ENCODE assay signal across 8 cellular contexts in the genomic region with DNA sequence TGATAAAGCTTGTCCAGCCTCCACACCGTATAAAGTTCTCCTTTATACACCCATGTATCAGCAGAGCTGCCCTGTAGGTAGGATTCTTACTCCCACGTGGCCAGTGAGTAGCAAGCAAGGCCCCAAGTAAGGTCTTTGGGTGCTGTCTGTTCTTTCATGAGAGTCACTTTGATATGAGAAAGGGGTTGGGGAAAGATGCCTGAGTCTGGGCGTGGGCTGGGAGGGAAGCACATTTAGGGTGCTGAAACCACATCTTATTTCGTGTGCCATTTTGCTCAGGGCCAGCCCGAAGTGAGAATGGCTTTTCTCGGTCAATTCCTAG. TPM values are rescaled to one million over a fixed set of nuclear protein-coding genes. Genes with fewer than 3 reads are reported as not detected.
DNase-seq lines count a peak whose midpoint lies in the region; ATAC-seq and TF ChIP-seq lines count a peak whose summit lies in the region.

No MANE protein-coding gene starts in this region.

- no peak for ATAC-seq in GM18520 (IDR thresholded peaks at IDR 0.05; ENCODE audit: unreplicated experiment)

- no peaks in the 10 kb centered on the region for H3K9me3 ChIP-seq in SK-N-MC (ENCODE audit: low read depth, low read length)
- H3K9me3 ChIP-seq in esophagus squamous epithelium: no peaks in the 10 kb centered on the region

- H3K27ac ChIP-seq in SK-N-MC (no peak overlapping the region), esophagus squamous epithelium (peak overlapping the region; percentile 68 to 79 (median 70))

- TF ChIP-seq CTCF in GM12864 (IDR thresholded peaks at IDR 0.05; ENCODE audit: low read depth, low read length, missing control alignments) (no peak), esophagus squamous epithelium (IDR thresholded peaks at IDR 0.05) (no peak)

- TF ChIP-seq POLR2A in esophagus squamous epithelium (IDR thresholded peaks at IDR 0.05): no peak

- peaks cover 0 to 68% (median 6%) of the 10 kb centered on the region in 4 donors for H3K27me3 ChIP-seq in esophagus squamous epithelium

- in situ Hi-C loops in G401 (cut with HindIII; ENCODE audit: low sequenced_read_pairs): no loop called here

- peaks cover 28% of the 10 kb centered on the region for H3K36me3 ChIP-seq in SK-N-MC (ENCODE audit: insufficient read depth, low read length)
- H3K36me3 ChIP-seq in esophagus squamous epithelium: peaks cover 0 to 18% (median 0%) of the 10 kb centered on the region in 3 donors

- no peak for DNase-seq in GM12864 (ENCODE audit: low read depth)
- DNase-seq in SK-N-MC (ENCODE audit: low read depth, low spot score): no peak
- DNase-seq in esophagus squamous epithelium (lab: John Stamatoyannopoulos, UW): no peak
- DNase-seq in stimulated activated CD4-positive, alpha-beta T cell treated with anti-CD3 and anti-CD28 coated beads, Interleukin-12 subunit alpha, Interleukin-12 subunit beta, amount 100 ng/mL, for 4 hours: peak; percentile 34
- DNase-seq in NCI-H2029 treated with DMSO at 0.1 percent for 48 hours (lab: John Stamatoyannopoulos, UW): no peak
- DNase-seq in G401 (ENCODE audit: low spot score): no peak
- no peak for DNase-seq in COLO829 (ENCODE audit: low spot score)

- H3K4me1 ChIP-seq in esophagus squamous epithelium: peaks cover 16 to 54% (median 17%) of the 10 kb centered on the region in 3 donors

- peak overlapping the region; percentile 56 for H3K4me3 ChIP-seq in GM12864 (ENCODE audit: low read depth, low read length)
- H3K4me3 ChIP-seq in SK-N-MC: peak overlapping the region; percentile 95
- peak overlapping the region; percentile 47 to 77 (median 62) for H3K4me3 ChIP-seq in esophagus squamous epithelium

- intact Hi-C loops in esophagus squamous epithelium (cut with DNase I): no loop called here

- peak overlapping the region; percentile 62 for H3K9ac ChIP-seq in SK-N-MC (ENCODE audit: insufficient read length)

- 21 to 30% methylated on average over 5 to 6 of the region's 6 CpGs for WGBS in esophagus squamous epithelium, 2 donors

RNA-seq across cellular contexts. Expression of a gene that starts 0.4 kb away (rescaled TPM):
- 1 to 10 TPM; 1.8 to 4.1 (median 2.5) TPM for total RNA-seq in esophagus squamous epithelium
- 26.8 and 32.3 TPM in 2 replicates for total RNA-seq in G401 (2014; rRNA removed; shearing (Covaris generic))

RNA-seq across cellular contexts. Expression of a gene that starts 10.9 kb away (rescaled TPM):
- total RNA-seq in esophagus squamous epithelium: 10 to 100 TPM in 2 of 4 donors, 1 to 10 TPM in 2; 4.2 to 21.5 (median 11.4) TPM
- 55.2 and 56.8 TPM in 2 replicates for total RNA-seq in G401 (2014; rRNA removed; shearing (Covaris generic))

RNA-seq across cellular contexts. Expression of a gene that starts 19.3 kb away (rescaled TPM):
- 10 to 100 TPM; 55.3 to 90.0 (median 68.6) TPM for total RNA-seq in esophagus squamous epithelium
- total RNA-seq in G401 (2014; rRNA removed; shearing (Covaris generic)): 79.0 and 89.2 TPM in 2 replicates

RNA-seq across cellular contexts. Expression of a gene that starts 58.7 kb away (rescaled TPM):
- total RNA-seq in esophagus squamous epithelium: 100 to 1,000 TPM in 1 of 4 donors, 10 to 100 TPM in 3; 60.6 to 128 (median 80.1) TPM
- total RNA-seq in G401 (2014; rRNA removed; shearing (Covaris generic)): 120 and 126 TPM in 2 replicates

RNA-seq across cellular contexts. Expression of a gene that starts 58.9 kb away (rescaled TPM):
- total RNA-seq in esophagus squamous epithelium: 10 to 100 TPM; 26.0 to 45.9 (median 30.5) TPM
- total RNA-seq in G401 (2014; rRNA removed; shearing (Covaris generic)): 6.9 and 8.1 TPM in 2 replicates
